ENCODE assay signal across 7 cellular contexts in the genomic region with DNA sequence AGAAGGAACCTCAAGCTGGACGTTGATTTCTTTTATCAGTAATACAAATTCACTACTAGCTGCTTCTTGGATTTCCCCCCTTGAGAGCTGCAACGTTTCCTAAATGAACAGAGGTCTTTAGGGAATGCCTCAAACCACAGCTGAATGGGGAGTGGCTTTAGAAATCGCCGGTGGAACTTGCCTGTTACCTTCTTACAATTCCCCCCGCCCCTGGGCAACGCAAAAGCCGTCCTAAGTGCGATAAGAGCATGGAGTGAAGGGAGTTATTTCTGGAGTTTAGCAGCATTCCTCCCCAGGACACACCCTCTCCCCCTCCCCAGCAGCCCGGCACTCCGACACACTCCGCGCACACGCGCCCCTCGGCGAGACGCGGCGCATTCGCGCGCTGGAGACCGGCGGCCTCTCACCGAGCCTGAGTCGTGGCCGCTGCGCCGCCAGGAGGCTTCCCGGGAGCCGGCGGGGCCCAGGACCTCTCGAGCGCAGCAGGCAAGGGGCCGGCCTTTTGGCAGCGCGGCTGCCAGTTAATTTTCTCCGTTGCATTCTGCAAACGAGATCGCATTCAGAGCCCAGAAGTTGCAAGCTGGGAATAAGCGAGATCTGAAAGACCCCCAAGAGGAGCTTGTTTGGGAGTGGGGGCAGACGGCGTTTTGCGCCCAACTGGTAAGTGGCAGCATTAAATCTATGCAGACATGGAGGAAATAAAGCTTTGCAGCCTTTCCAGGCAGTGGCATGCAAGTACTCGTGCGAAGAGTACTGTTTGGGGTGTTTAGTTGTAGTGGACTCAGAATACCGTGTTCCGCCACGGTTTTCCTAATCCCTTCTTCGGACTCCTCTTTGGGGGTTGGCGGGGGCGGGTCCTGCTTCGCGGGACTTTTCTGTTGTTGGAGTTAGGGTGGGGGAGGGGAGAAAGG.
DNase-seq lines count a peak whose midpoint lies in the region; ATAC-seq and TF ChIP-seq lines count a peak whose summit lies in the region.

No MANE protein-coding gene starts in this region.

- H3K4me3 ChIP-seq in adrenal gland = peak overlapping the region in 2 of 4 donors; percentile 30 to 49
- H3K4me3 ChIP-seq in right cardiac atrium (ENCODE audit: low read length) = peak overlapping the region; percentile 60

- peak; percentile 93 for DNase-seq in ELF-1 (ENCODE audit: low read depth, low spot score)
- peak; percentile 66 for DNase-seq in M059J (ENCODE audit: low read depth)
- DNase-seq in adrenal gland = peak in 6 of 7 donors; percentile 21 to 40 (median 35)
- DNase-seq in right cardiac atrium = peak; percentile 61 to 87 (median 86)
- peak; percentile 75 for DNase-seq in progenitor cell of endocrine pancreas (ENCODE audit: low spot score, unreplicated experiment)
- DNase-seq in CD4-positive, alpha-beta T cell = no peak
- DNase-seq in stimulated activated naive CD4-positive, alpha-beta T cell (lab: John Stamatoyannopoulos, UW) = no peak

- H3K9me3 ChIP-seq in adrenal gland (replicated peaks in 1 of 3) = no peaks in the 10 kb centered on the region
- no peaks in the 10 kb centered on the region for H3K9me3 ChIP-seq in right cardiac atrium (ENCODE audit: control insufficient read depth, low read length)
- no peaks in the 10 kb centered on the region for H3K9me3 ChIP-seq in CD4-positive, alpha-beta T cell (ENCODE audit: control insufficient read depth, low read length)

- peak overlapping the region in 1 of 5 donors; percentile 1 for H3K27ac ChIP-seq in adrenal gland
- peak overlapping the region; percentile 80 for H3K27ac ChIP-seq in right cardiac atrium (ENCODE audit: low read length)
- H3K27ac ChIP-seq in CD4-positive, alpha-beta T cell (ENCODE audit: low read depth, low read length) = no peak overlapping the region

- no peaks in the 10 kb centered on the region for H3K9me3 Mint-ChIP-seq in progenitor cell of endocrine pancreas (ENCODE audit: low read depth)
- no peaks in the 10 kb centered on the region for H3K9me3 Mint-ChIP-seq in CD4-positive, alpha-beta T cell

- ATAC-seq in right cardiac atrium = peak; percentile 88 to 92
- ATAC-seq in CD4-positive, alpha-beta T cell (ENCODE audit: poor library complexity) = no peak

- H3K27me3 Mint-ChIP-seq in progenitor cell of endocrine pancreas = peaks cover 26% of the 10 kb centered on the region
- peaks cover 73% of the 10 kb centered on the region for H3K27me3 Mint-ChIP-seq in CD4-positive, alpha-beta T cell

- H3K4me1 ChIP-seq in adrenal gland (replicated peaks in 1 of 2) = peaks cover 3 to 4% of the 10 kb centered on the region in 2 donors
- H3K4me1 ChIP-seq in right cardiac atrium (ENCODE audit: control insufficient read depth, insufficient read depth, low read length) = peaks cover 7% of the 10 kb centered on the region

- H3K4me3 Mint-ChIP-seq in progenitor cell of endocrine pancreas (ENCODE audit: low read depth) = peak overlapping the region; percentile 93
- H3K4me3 Mint-ChIP-seq in CD4-positive, alpha-beta T cell = no peak overlapping the region

- no peak for TF ChIP-seq POLR2A in adrenal gland (IDR thresholded peaks at IDR 0.05)

- peak in 5 of 6 experiments; percentile 7 to 35 (median 32) for TF ChIP-seq CTCF in adrenal gland (IDR thresholded peaks at IDR 0.05)
- peak; percentile 56 for TF ChIP-seq CTCF in progenitor cell of endocrine pancreas (IDR thresholded peaks at IDR 0.05; ENCODE audit: unreplicated experiment)
- no peak for TF ChIP-seq CTCF in CD4-positive, alpha-beta T cell (IDR thresholded peaks at IDR 0.05)

- H3K36me3 ChIP-seq in adrenal gland (replicated peaks in 1 of 2) = no peaks in the 10 kb centered on the region

- H3K27me3 ChIP-seq in adrenal gland = peaks cover 30% of the 10 kb centered on the region
- H3K27me3 ChIP-seq in right cardiac atrium (ENCODE audit: control insufficient read depth, insufficient read depth) = no peaks in the 10 kb centered on the region
- H3K27me3 ChIP-seq in CD4-positive, alpha-beta T cell (ENCODE audit: control insufficient read depth, insufficient read depth, low read length) = peaks cover 46% of the 10 kb centered on the region

- H3K36me3 Mint-ChIP-seq in progenitor cell of endocrine pancreas (ENCODE audit: insufficient read depth) = no peaks in the 10 kb centered on the region
- no peaks in the 10 kb centered on the region for H3K36me3 Mint-ChIP-seq in CD4-positive, alpha-beta T cell (ENCODE audit: low read depth)

- WGBS in adrenal gland, 4 donors = 1 to 2% (median 1%) methylated on average over 42 to 54 of the region's 54 CpGs
- under 1% methylated on average over 54 of the region's 54 CpGs for whole genome bisulfite sequencing in right cardiac atrium

- POLR2A ChIA-PET in CD4-positive, alpha-beta T cell (lab: Charles Lee) = no interaction called here

- peaks cover 20% of the 10 kb centered on the region for H3K4me1 Mint-ChIP-seq in progenitor cell of endocrine pancreas (ENCODE audit: low read depth)
- H3K4me1 Mint-ChIP-seq in CD4-positive, alpha-beta T cell (ENCODE audit: low read depth) = peaks cover 9% of the 10 kb centered on the region

- CTCF ChIA-PET in CD4-positive, alpha-beta T cell (lab: Charles Lee) = no interaction called here

- intact Hi-C loops in adrenal gland (cut with DNase I) (no loop called here), right cardiac atrium (cut with DNase I) (loop anchor here in 2 of 4 donors (10.0 kb wide), 1 partner anchor 47 kb away; no protein-coding TSS in a partner anchor)
- intact Hi-C loops in CD4-positive, alpha-beta T cell (cut with DNase I, micrococcal nuclease) = no loop called here

- H3K27ac Mint-ChIP-seq in progenitor cell of endocrine pancreas = peak overlapping the region; percentile 94
- no peak overlapping the region for H3K27ac Mint-ChIP-seq in CD4-positive, alpha-beta T cell

Comparison
In these comparisons a context has a peak if more than half of its experiments do, and no peak if none do; other contexts are left out.
1. DNase-seq: peak in ELF-1 (single experiment), M059J (single experiment), adrenal gland (6 of 7), right cardiac atrium (3 of 3) and progenitor cell of endocrine pancreas (single experiment); none in CD4-positive, alpha-beta T cell (0 of 10) and stimulated activated naive CD4-positive, alpha-beta T cell (0 of 6).